ENCODE assay signal across 15 cellular contexts in genomic region chr7:155702616-155703015, GRCh38. TPM values are rescaled to one million over a fixed set of nuclear protein-coding genes. Genes with fewer than 3 reads are reported as not detected.
DNase-seq lines count a peak whose midpoint lies in the region; ATAC-seq, FAIRE-seq and TF ChIP-seq lines count a peak whose summit lies in the region.
"Had no signal": no experiment of that assay in that cellular context is flagged by ENCODE, and none has a peak within 500 bp of the region (broad histone marks: within the 10 kb centered on the region; RNA-seq: fewer than 3 reads in every experiment).

No MANE protein-coding gene starts in this region.

- POLR2A ChIA-PET in PC-9 (lab: Charles Lee; ENCODE audit: unreplicated experiment): no interaction called here

- H3K4me3 Mint-ChIP-seq in activated naive CD4-positive, alpha-beta T cell treated with anti-CD3 and anti-CD28 coated beads, Interleukin-2, amount 50 U/mL, for 24 hours: no peak overlapping the region
- H3K4me3 Mint-ChIP-seq in activated naive CD4-positive, alpha-beta T cell treated with anti-CD3 and anti-CD28 coated beads, Interleukin-2, amount 10 ng/mL, durations not matched to agents 7 days and 5 days: no peak overlapping the region
- no peak overlapping the region for H3K4me3 Mint-ChIP-seq in central memory CD8-positive, alpha-beta T cell

- H3K4me1 Mint-ChIP-seq in activated naive CD4-positive, alpha-beta T cell treated with anti-CD3 and anti-CD28 coated beads, Interleukin-2, amount 50 U/mL, for 24 hours: peaks cover 33% of the 10 kb centered on the region
- peaks cover 11% of the 10 kb centered on the region for H3K4me1 Mint-ChIP-seq in activated naive CD4-positive, alpha-beta T cell treated with anti-CD3 and anti-CD28 coated beads, Interleukin-2, amount 10 ng/mL, durations not matched to agents 7 days and 5 days
- peaks cover 36% of the 10 kb centered on the region for H3K4me1 Mint-ChIP-seq in central memory CD8-positive, alpha-beta T cell

- H3K4me2 ChIP-seq in PC-9: no peak overlapping the region

- 80 to 94% (median 88%) methylated on average over 1 of the region's 1 CpG for WGBS in small intestine, 3 donors

- H3K4me3 ChIP-seq in PC-9 (no peak overlapping the region), small intestine (ENCODE audit: low read depth in 1 of 2, low read length in 2 of 2) (no peak overlapping the region), coronary artery (no peak overlapping the region)
- H3K4me3 ChIP-seq: dorsolateral prefrontal cortex had no signal

- intact Hi-C loops in PC-9 (cut with micrococcal nuclease; ENCODE audit: unreplicated experiment): no loop called here

- CTCF ChIA-PET in activated naive CD4-positive, alpha-beta T cell treated with anti-CD3 and anti-CD28 coated beads, Interleukin-2, amount 10 ng/mL, durations not matched to agents 7 days and 5 days (lab: Charles Lee): interaction anchor here (0.8 to 4.7 kb wide), 6 partner anchors 9 to 104 kb away, joined by 3 to 31 read pairs (median 4); no protein-coding TSS in a partner anchor
- CTCF ChIA-PET in PC-9 (lab: Charles Lee): no interaction called here

- H3K9me3 ChIP-seq in PC-9 (ENCODE audit: insufficient read depth, low read depth) (no peaks in the 10 kb centered on the region), small intestine (ENCODE audit: control insufficient read depth, low read depth) (no peaks in the 10 kb centered on the region)

- peak overlapping the region; percentile 68 for H3K27ac Mint-ChIP-seq in activated naive CD4-positive, alpha-beta T cell treated with anti-CD3 and anti-CD28 coated beads, Interleukin-2, amount 50 U/mL, for 24 hours
- H3K27ac Mint-ChIP-seq in activated naive CD4-positive, alpha-beta T cell treated with anti-CD3 and anti-CD28 coated beads, Interleukin-2, amount 10 ng/mL, durations not matched to agents 7 days and 5 days: no peak overlapping the region
- peak overlapping the region; percentile 1 for H3K27ac Mint-ChIP-seq in central memory CD8-positive, alpha-beta T cell (ENCODE audit: low read depth)

- no peak overlapping the region for H2AFZ ChIP-seq in PC-9

- H3K36me3 Mint-ChIP-seq in activated naive CD4-positive, alpha-beta T cell treated with anti-CD3 and anti-CD28 coated beads, Interleukin-2, amount 50 U/mL, for 24 hours: peaks cover 21% of the 10 kb centered on the region
- peaks cover 47% of the 10 kb centered on the region for H3K36me3 Mint-ChIP-seq in activated naive CD4-positive, alpha-beta T cell treated with anti-CD3 and anti-CD28 coated beads, Interleukin-2, amount 10 ng/mL, durations not matched to agents 7 days and 5 days
- peaks cover 49% of the 10 kb centered on the region for H3K36me3 Mint-ChIP-seq in central memory CD8-positive, alpha-beta T cell (ENCODE audit: insufficient read depth)

- peaks cover 8% of the 10 kb centered on the region; the same call in 1 of the 2 replicates for H3F3A ChIP-seq in PC-9 (ENCODE audit: insufficient read depth, low read depth)

- no peak for DNase-seq in activated naive CD4-positive, alpha-beta T cell treated with anti-CD3 and anti-CD28 coated beads, Interleukin-2, amount 10 ng/mL, durations not matched to agents 7 days and 5 days
- DNase-seq in PC-9 (peak; percentile 20 to 53), small intestine (peak; percentile 46), coronary artery (ENCODE audit: low spot score) (no peak), CD1c-positive myeloid dendritic cell (ENCODE audit: extremely low spot score) (no peak), SK-N-DZ (ENCODE audit: low spot score) (no peak)
- no peak for DNase-seq in central memory CD8-positive, alpha-beta T cell (ENCODE audit: low spot score in 2 of 2)
- DNase-seq: AML-193, DND-41, dorsolateral prefrontal cortex, NCI-H2227 treated with DMSO at 0.1 percent for 48 hours, SW 1271 had no signal

- no peaks in the 10 kb centered on the region for H3K27me3 Mint-ChIP-seq in activated naive CD4-positive, alpha-beta T cell treated with anti-CD3 and anti-CD28 coated beads, Interleukin-2, amount 50 U/mL, for 24 hours
- no peaks in the 10 kb centered on the region for H3K27me3 Mint-ChIP-seq in activated naive CD4-positive, alpha-beta T cell treated with anti-CD3 and anti-CD28 coated beads, Interleukin-2, amount 10 ng/mL, durations not matched to agents 7 days and 5 days
- no peaks in the 10 kb centered on the region for H3K27me3 Mint-ChIP-seq in central memory CD8-positive, alpha-beta T cell

- H3K9me3 Mint-ChIP-seq in activated naive CD4-positive, alpha-beta T cell treated with anti-CD3 and anti-CD28 coated beads, Interleukin-2, amount 50 U/mL, for 24 hours: no peaks in the 10 kb centered on the region
- no peaks in the 10 kb centered on the region for H3K9me3 Mint-ChIP-seq in activated naive CD4-positive, alpha-beta T cell treated with anti-CD3 and anti-CD28 coated beads, Interleukin-2, amount 10 ng/mL, durations not matched to agents 7 days and 5 days
- H3K9me3 Mint-ChIP-seq in central memory CD8-positive, alpha-beta T cell: no peaks in the 10 kb centered on the region

- H3K79me2 ChIP-seq in PC-9 (ENCODE audit: low read depth): peaks cover 34% of the 10 kb centered on the region

- TF ChIP-seq CTCF in PC-9 (conservative IDR thresholded peaks at IDR 0.05): no peak
- no peak for TF ChIP-seq CTCF in coronary artery (IDR thresholded peaks at IDR 0.05)

- no peak for ATAC-seq in central memory CD8-positive, alpha-beta T cell (replicated peaks; ENCODE audit: extremely low read depth, poor library complexity, severe bottlenecking)

- H3K27me3 ChIP-seq in PC-9 (ENCODE audit: insufficient read depth, low read depth) (no peaks in the 10 kb centered on the region), small intestine (ENCODE audit: control insufficient read depth in 2 of 2, insufficient read depth in 2 of 2, low read length in 2 of 2) (no peaks in the 10 kb centered on the region)
- H3K27me3 ChIP-seq: dorsolateral prefrontal cortex had no signal

- no peak overlapping the region for H3K27ac ChIP-seq in PC-9
- no peak overlapping the region for H3K27ac ChIP-seq in small intestine (ENCODE audit: low read depth in 1 of 2, low read length in 1 of 2)
- no peak overlapping the region for H3K27ac ChIP-seq in coronary artery
- H3K27ac ChIP-seq: dorsolateral prefrontal cortex had no signal

- H3K36me3 ChIP-seq in PC-9 (ENCODE audit: low read depth) (peaks cover 37% of the 10 kb centered on the region), small intestine (ENCODE audit: control insufficient read depth in 2 of 2, insufficient read depth in 2 of 2, low read length in 2 of 2) (peaks cover 3 to 10% of the 10 kb centered on the region in 2 donors)

- no peak for FAIRE-seq in small intestine (lab: Jason Lieb, UNC)
- FAIRE-seq: GM12891, islet of Langerhans had no signal

- peaks cover 14% of the 10 kb centered on the region for H3K4me1 ChIP-seq in PC-9 (replicated peaks; ENCODE audit: insufficient read depth)
- peaks cover 0 to 4% of the 10 kb centered on the region in 2 donors for H3K4me1 ChIP-seq in small intestine (ENCODE audit: control insufficient read depth in 2 of 2, insufficient read depth in 1 of 2, low read depth in 1 of 2, low read length in 1 of 2)

- H3K9me2 ChIP-seq in PC-9 (ENCODE audit: insufficient read depth): no peaks in the 10 kb centered on the region

- BruUV-seq in PC-9 (replicated peaks; lab: Mats Ljungman, UMichigan): no TSS peak

- peaks cover 55% of the 10 kb centered on the region for H4K20me1 ChIP-seq in PC-9 (ENCODE audit: insufficient read depth)

RNA-seq across cellular contexts. Expression of gene RBM33, which starts 58.2 kb away (rescaled TPM):
- 85.7 and 113 TPM in 2 replicates for total RNA-seq in PC-9 (2021)
- polyA plus RNA-seq in small intestine: 10 to 100 TPM in 2 of 3 donors, 1 to 10 TPM in 1; 7.8 to 19.1 (median 11.2) TPM
- polyA plus RNA-seq in SK-N-DZ (2014; cell fraction: cytosol; rRNA removed): 18.6 and 21.3 TPM in 2 replicates
- polyA plus RNA-seq in SK-N-DZ (2014; cell fraction: nucleus; rRNA removed): 39.5 and 67.1 TPM in 2 replicates

Comparison
In these comparisons a context has a peak if more than half of its experiments do, and no peak if none do; other contexts are left out.
1. DNase-seq: peak in PC-9 (2 of 2) and small intestine (single experiment); none in activated naive CD4-positive, alpha-beta T cell treated with anti-CD3 and anti-CD28 coated beads, Interleukin-2, amount 10 ng/mL, durations not matched to agents 7 days and 5 days (single experiment), central memory CD8-positive, alpha-beta T cell (0 of 2), coronary artery (single experiment), CD1c-positive myeloid dendritic cell (single experiment) and SK-N-DZ (single experiment).